25 cellular contexts compared by ENCODE assay signal in genomic region chr1:53968125-53968513, GRCh38. TPM values are rescaled to one million over a fixed set of nuclear protein-coding genes. Genes with fewer than 3 reads are reported as not detected.
A peak's percentile ranks its signal among the peaks of the same experiment; 100 is the strongest.
DNase-seq lines count a peak whose midpoint lies in the region; ATAC-seq and TF ChIP-seq lines count a peak whose summit lies in the region.
"Had no signal": no experiment of that assay in that cellular context is flagged by ENCODE, and none has a peak within 500 bp of the region (broad histone marks: within the 10 kb centered on the region; RNA-seq: fewer than 3 reads in every experiment).

No MANE protein-coding gene starts in this region.

- no peak overlapping the region for H3K27ac ChIP-seq in PC-9
- H3K27ac ChIP-seq: BLaER1, gastrocnemius medialis, lower lobe of right lung, parathyroid adenoma had no signal

- H3K79me2 ChIP-seq in PC-9 (ENCODE audit: low read depth): no peaks in the 10 kb centered on the region
- H3K79me2 ChIP-seq: parathyroid adenoma had no signal

- no TSS peak for BruUV-seq in PC-9 (replicated peaks; lab: Mats Ljungman, UMichigan)

- H3K4me1 ChIP-seq in adipocyte (ENCODE audit: control insufficient read depth, insufficient read depth, low read length) (no peaks in the 10 kb centered on the region), PC-9 (replicated peaks; ENCODE audit: insufficient read depth) (no peaks in the 10 kb centered on the region)
- H3K4me1 ChIP-seq: BLaER1, gastrocnemius medialis, lower lobe of right lung, parathyroid adenoma had no signal

- no peak overlapping the region for H3K4me2 ChIP-seq in PC-9
- H3K4me2 ChIP-seq: BLaER1 had no signal

- ATAC-seq in left ventricle myocardium superior: no peak
- ATAC-seq in HG02588 (IDR thresholded peaks at IDR 0.05; ENCODE audit: unreplicated experiment): no peak
- ATAC-seq: esophagus mucosa; gastrocnemius medialis; lower lobe of right lung; sciatic nerve; stimulated activated naive CD8-positive, alpha-beta T cell treated with anti-CD3 and anti-CD28 coated beads, Interleukin-15, Interleukin-2, amounts not matched to agents 100 U/mL and 50 U/mL, for 24 hours had no signal

- CTCF ChIA-PET in PC-9 (lab: Charles Lee): no interaction called here

- intact Hi-C loops in left ventricle myocardium superior (cut with micrococcal nuclease): no loop called here
- intact Hi-C loops in PC-9 (cut with micrococcal nuclease; ENCODE audit: unreplicated experiment): no loop called here

- no peak for TF ChIP-seq CTCF in PC-9 (conservative IDR thresholded peaks at IDR 0.05)

- H3K36me3 ChIP-seq in adipocyte (ENCODE audit: control insufficient read depth, insufficient read depth, low read length, severe bottlenecking): peaks cover 62% of the 10 kb centered on the region
- H3K36me3 ChIP-seq in PC-9 (ENCODE audit: low read depth): peaks cover 21% of the 10 kb centered on the region

- no peak overlapping the region for H2AFZ ChIP-seq in PC-9
- H2AFZ ChIP-seq: parathyroid adenoma had no signal

- H3K9ac ChIP-seq in adipocyte (ENCODE audit: low read length): no peak overlapping the region
- H3K9ac ChIP-seq: BLaER1, parathyroid adenoma had no signal

- H4K20me1 ChIP-seq in PC-9 (ENCODE audit: insufficient read depth): no peaks in the 10 kb centered on the region; the same call in 1 of the 2 replicates
- H4K20me1 ChIP-seq: BLaER1 had no signal

- H3K4me3 ChIP-seq in adipocyte (ENCODE audit: low read length) (no peak overlapping the region), PC-9 (no peak overlapping the region)
- H3K4me3 ChIP-seq: BLaER1, gastrocnemius medialis, lower lobe of right lung had no signal

- no peaks in the 10 kb centered on the region for H3K9me2 ChIP-seq in PC-9 (ENCODE audit: insufficient read depth)

- peak; percentile 99 for DNase-seq in DMS53 (lab: John Stamatoyannopoulos, UW)
- peak; percentile 31 for DNase-seq in NCI-H146 treated with DMSO at 0.1 percent for 48 hours (lab: John Stamatoyannopoulos, UW; ENCODE audit: unreplicated experiment)
- DNase-seq in adipocyte (ENCODE audit: low read depth): peak; percentile 29
- DNase-seq in kidney glomerular epithelial cell (lab: John Stamatoyannopoulos, UW): peak; percentile 9
- DNase-seq in amniotic stem cell (lab: John Stamatoyannopoulos, UW): no peak
- DNase-seq in left ventricle myocardium superior: no peak
- DNase-seq in PC-9: no peak
- DNase-seq: activated CD4-positive, alpha-beta T cell treated with anti-CD3 and anti-CD28 coated beads, Interleukin-2, amount 10 ng/mL, durations not matched to agents 7 days and 5 days; Calu3; effector CD8-positive, alpha-beta T cell; gastrocnemius medialis; hypothalamus; lower lobe of right lung; NCI-H1092 treated with DMSO at 0.1 percent for 48 hours; stimulated activated naive CD8-positive, alpha-beta T cell treated with anti-CD3 and anti-CD28 coated beads, Interleukin-15, Interleukin-2, amounts not matched to agents 100 U/mL and 50 U/mL, for 24 hours; WERI-Rb-1 had no signal

- POLR2A ChIA-PET in PC-9 (lab: Charles Lee; ENCODE audit: unreplicated experiment): no interaction called here

- 0 out of 2 replicates have a peak, but pooled peaks cover 3% of the 10 kb centered on the region for H3F3A ChIP-seq in PC-9 (ENCODE audit: insufficient read depth, low read depth)

- no peaks in the 10 kb centered on the region for H3K27me3 ChIP-seq in adipocyte (replicated peaks; ENCODE audit: control insufficient read depth, insufficient read depth, low read length)
- H3K27me3 ChIP-seq in PC-9 (ENCODE audit: insufficient read depth, low read depth): no peaks in the 10 kb centered on the region
- H3K27me3 ChIP-seq: BLaER1, gastrocnemius medialis had no signal

- H3K9me3 ChIP-seq in adipocyte (ENCODE audit: control insufficient read depth, low read length) (no peaks in the 10 kb centered on the region), PC-9 (ENCODE audit: insufficient read depth, low read depth) (no peaks in the 10 kb centered on the region)
- H3K9me3 ChIP-seq: BLaER1, gastrocnemius medialis, lower lobe of right lung had no signal

RNA-seq across cellular contexts. Expression of gene LRRC42, which starts 22.0 kb away (rescaled TPM):
- 13.2 TPM for total RNA-seq in left ventricle myocardium superior
- 78.7 and 82.7 TPM in 2 replicates for total RNA-seq in PC-9 (2021)

RNA-seq across cellular contexts. Expression of gene IFT25, which starts 22.6 kb away (rescaled TPM):
- 8.8 TPM for total RNA-seq in left ventricle myocardium superior
- 98.8 and 128 TPM in 2 replicates for total RNA-seq in PC-9 (2021)

RNA-seq across cellular contexts. Expression of gene LDLRAD1, which starts 49.9 kb away (rescaled TPM):
- total RNA-seq in left ventricle myocardium superior: not detected
- 1.6 TPM in 2 replicates for total RNA-seq in PC-9 (2021)
- total RNA-seq: activated CD4-positive, alpha-beta T cell treated with anti-CD3 and anti-CD28 coated beads, Interleukin-2, amount 10 ng/mL, durations not matched to agents 7 days and 5 days; activated T-helper 1 cell treated with anti-CD3 and anti-CD28 coated beads, Interleukin-12 subunit alpha, Interleukin-12 subunit beta, Interleukin-2, Interleukin-4 antibody, amounts not matched to agents 30 ng/mL and 10 ng/mL and 1 ng/mL, durations not matched to agents 14 hours and 24 hours and 36 hours; Calu3; Daoy; gastrocnemius medialis; H4; neural crest cell; sciatic nerve had no signal

Comparison
In these comparisons a context has a peak if more than half of its experiments do, and no peak if none do; other contexts are left out.
1. DNase-seq: peak in DMS53 (single experiment), NCI-H146 treated with DMSO at 0.1 percent for 48 hours (single experiment), adipocyte (single experiment) and kidney glomerular epithelial cell (single experiment); none in amniotic stem cell (single experiment), left ventricle myocardium superior (single experiment) and PC-9 (0 of 2).
2. RNA of gene IFT25, which starts 22.6 kb away (total RNA-seq): 98.8 to 128 TPM in PC-9; 8.8 TPM in left ventricle myocardium superior (single experiment); every median in the first group is over 10 times any median in the second.